22 cellular contexts compared by ENCODE assay signal in the genomic region with DNA sequence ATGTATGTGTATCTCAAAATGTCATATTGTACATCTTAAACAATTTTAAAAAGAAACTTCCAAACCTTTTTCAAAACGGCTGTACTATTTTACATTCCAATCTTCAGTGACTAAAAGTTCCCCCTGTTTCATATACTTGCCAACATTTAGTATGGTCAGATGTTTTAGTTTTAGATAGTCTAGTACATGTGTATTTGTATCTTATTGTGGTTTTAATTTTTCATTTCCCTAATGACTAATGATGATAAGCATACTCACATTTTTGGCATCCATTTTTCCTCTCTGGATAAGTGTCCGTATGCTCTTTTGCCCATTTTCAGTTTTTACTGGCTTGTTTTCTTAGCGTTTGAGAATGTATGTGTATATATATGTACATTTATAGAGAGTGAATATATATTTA.
DNase-seq lines count a peak whose midpoint lies in the region; ATAC-seq, FAIRE-seq and TF ChIP-seq lines count a peak whose summit lies in the region.
"Had no signal": no experiment of that assay in that cellular context is flagged by ENCODE, and none has a peak within 500 bp of the region (broad histone marks: within the 10 kb centered on the region; RNA-seq: fewer than 3 reads in every experiment).

No MANE protein-coding gene starts in this region.

- DNase-seq in astrocyte (ENCODE audit: low read depth) (peak; percentile 5), endothelial cell of umbilical vein (ENCODE audit: low read depth, low spot score) (peak; percentile 1), fibroblast of mammary gland (ENCODE audit: low read depth) (peak; percentile 17), mesenchymal stem cell (no peak), posterior vena cava (ENCODE audit: low spot score) (no peak), NCI-H345 (lab: John Stamatoyannopoulos, UW) (no peak)
- no peak for DNase-seq in activated CD8-positive, alpha-beta memory T cell treated with anti-CD3 and anti-CD28 coated beads, Interleukin-2, amount 10 ng/mL, durations not matched to agents 7 days and 5 days
- no peak for DNase-seq in activated CD4-positive, CD25-positive, alpha-beta regulatory T cell treated with anti-CD3 and anti-CD28 coated beads, Interleukin-2, amount 50 U/mL, for 72 hours
- DNase-seq: Caco-2; CD4-positive, CD25-positive, alpha-beta regulatory T cell; CD8-positive, alpha-beta T cell; DMS153; DND-41; H7; HCEC 1CT had no signal

- H3K4ac ChIP-seq in mesenchymal stem cell (ENCODE audit: low read depth in 1 of 2, low read length in 2 of 2), result no peak overlapping the region

- no peak overlapping the region for H3K18ac ChIP-seq in mesenchymal stem cell (ENCODE audit: low read depth in 1 of 2, low read length in 2 of 2)

- H2BK12ac ChIP-seq in mesenchymal stem cell (ENCODE audit: low read length in 2 of 2), result no peak overlapping the region

- H4K91ac ChIP-seq in mesenchymal stem cell (ENCODE audit: low read length), result no peak overlapping the region

- H3K27me3 ChIP-seq in astrocyte (ENCODE audit: insufficient read depth, low read length) (no peaks in the 10 kb centered on the region), endothelial cell of umbilical vein (ENCODE audit: control insufficient read depth in 2 of 2, insufficient read depth in 2 of 2, low read length in 2 of 2) (no peaks in the 10 kb centered on the region), mesenchymal stem cell (ENCODE audit: control insufficient read depth in 1 of 2, insufficient read depth in 1 of 2, low read length in 2 of 2) (no peaks in the 10 kb centered on the region)

- no peak overlapping the region for H2BK15ac ChIP-seq in mesenchymal stem cell (ENCODE audit: low read depth, poor library complexity, severe bottlenecking)

- H2BK5ac ChIP-seq in mesenchymal stem cell (ENCODE audit: low read depth, low read length, poor library complexity, severe bottlenecking), result no peak overlapping the region

- no peaks in the 10 kb centered on the region for H4K20me1 ChIP-seq in astrocyte (ENCODE audit: insufficient read depth, low read length)
- no peaks in the 10 kb centered on the region for H4K20me1 ChIP-seq in endothelial cell of umbilical vein (replicated peaks; ENCODE audit: control insufficient read depth, extremely low read depth, insufficient read depth, low read length)
- H4K20me1 ChIP-seq: BLaER1 had no signal

- TF ChIP-seq POLR2A in endothelial cell of umbilical vein (IDR thresholded peaks at IDR 0.05; ENCODE audit: low read depth, low read length), result no peak

- no peak overlapping the region for H2AK5ac ChIP-seq in mesenchymal stem cell (ENCODE audit: low read length, severe bottlenecking)

- H2BK120ac ChIP-seq in mesenchymal stem cell (ENCODE audit: low read depth, low read length), result no peak overlapping the region

- CTCF ChIA-PET in endothelial cell of umbilical vein (lab: Charles Lee), result no interaction called here
- CTCF ChIA-PET in activated CD8-positive, alpha-beta memory T cell treated with anti-CD3 and anti-CD28 coated beads, Interleukin-2, amount 10 ng/mL, durations not matched to agents 7 days and 5 days (lab: Charles Lee), result no interaction called here

- H3K79me1 ChIP-seq in mesenchymal stem cell (replicated peaks; ENCODE audit: low read length, poor library complexity, severe bottlenecking), result no peaks in the 10 kb centered on the region

- no peak overlapping the region for H3K4me2 ChIP-seq in astrocyte (ENCODE audit: low read length)
- no peak overlapping the region for H3K4me2 ChIP-seq in endothelial cell of umbilical vein (ENCODE audit: insufficient read depth, low read length)
- H3K4me2 ChIP-seq in mesenchymal stem cell (ENCODE audit: low read length, poor library complexity, severe bottlenecking), result no peak overlapping the region
- H3K4me2 ChIP-seq: BLaER1 had no signal

- no CpG with 5 or more reads among the region's 3 CpGs for WGBS in mesenchymal stem cell

- no peak overlapping the region for H3K27ac Mint-ChIP-seq in astrocyte (ENCODE audit: unreplicated experiment)
- no peak overlapping the region for H3K27ac Mint-ChIP-seq in activated CD8-positive, alpha-beta memory T cell treated with anti-CD3 and anti-CD28 coated beads, Interleukin-2, amount 10 ng/mL, durations not matched to agents 7 days and 5 days
- H3K27ac Mint-ChIP-seq: B cell; CD4-positive, CD25-positive, alpha-beta regulatory T cell; CD8-positive, alpha-beta T cell had no signal

- no peak overlapping the region for H3K27ac ChIP-seq in astrocyte (ENCODE audit: low read depth, low read length)
- no peak overlapping the region for H3K27ac ChIP-seq in endothelial cell of umbilical vein (ENCODE audit: insufficient read depth, low read depth, low read length)
- H3K27ac ChIP-seq in mesenchymal stem cell (ENCODE audit: low read length, poor library complexity, severe bottlenecking), result no peak overlapping the region
- H3K27ac ChIP-seq: BLaER1, C4-2B had no signal

- H3K9me1 ChIP-seq in endothelial cell of umbilical vein (replicated peaks; ENCODE audit: control insufficient read depth, extremely low read depth, insufficient read depth, low read length), result no peaks in the 10 kb centered on the region

- H3K23ac ChIP-seq in mesenchymal stem cell (ENCODE audit: low read length in 2 of 2), result no peak overlapping the region

- H2AFZ ChIP-seq in astrocyte (ENCODE audit: low read depth, low read length), result no peak overlapping the region
- H2AFZ ChIP-seq in endothelial cell of umbilical vein (ENCODE audit: low read depth, low read length), result no peak overlapping the region
- H2AFZ ChIP-seq in mesenchymal stem cell (ENCODE audit: low read depth, low read length), result no peak overlapping the region

- no peak overlapping the region for H3K4me3 ChIP-seq in astrocyte (ENCODE audit: insufficient read depth, low read depth, low read length)
- H3K4me3 ChIP-seq in endothelial cell of umbilical vein (replicated peaks in 1 of 3; ENCODE audit: insufficient read depth in 1 of 3, low read depth in 1 of 3, low read length in 3 of 3), result no peak overlapping the region
- H3K4me3 ChIP-seq in fibroblast of mammary gland (ENCODE audit: control insufficient read depth, low read depth, low read length), result no peak overlapping the region
- no peak overlapping the region for H3K4me3 ChIP-seq in mesenchymal stem cell (ENCODE audit: insufficient read depth in 1 of 2, low read depth in 1 of 2, low read length in 2 of 2)
- H3K4me3 ChIP-seq: BLaER1 had no signal

- no peaks in the 10 kb centered on the region for H3K9me3 ChIP-seq in astrocyte (ENCODE audit: insufficient read depth, low read depth, low read length)
- no peaks in the 10 kb centered on the region for H3K9me3 ChIP-seq in endothelial cell of umbilical vein (replicated peaks; ENCODE audit: control insufficient read depth, insufficient read depth, low read length)
- no peaks in the 10 kb centered on the region for H3K9me3 ChIP-seq in mesenchymal stem cell (ENCODE audit: control insufficient read depth, low read length)
- H3K9me3 ChIP-seq: BLaER1, Caco-2 had no signal

- H3K9ac ChIP-seq in astrocyte (ENCODE audit: low read length), result no peak overlapping the region
- no peak overlapping the region for H3K9ac ChIP-seq in endothelial cell of umbilical vein (replicated peaks; ENCODE audit: extremely low read depth, insufficient read depth, low read length)
- H3K9ac ChIP-seq in mesenchymal stem cell (ENCODE audit: low read length), result peak overlapping the region; percentile 43
- H3K9ac ChIP-seq: BLaER1 had no signal

- dilution Hi-C loops in endothelial cell of umbilical vein (cut with MboI; ENCODE audit: extremely low pct_ligation_motif_present, low sequenced_read_pairs), result no loop called here

- peak; percentile 13 for FAIRE-seq in astrocyte (lab: Jason Lieb, UNC)
- no peak for FAIRE-seq in endothelial cell of umbilical vein (lab: Jason Lieb, UNC)
- FAIRE-seq: A204.1, G401.6, GM12892, H1 had no signal

- H3K4me1 Mint-ChIP-seq in astrocyte (ENCODE audit: low read depth, unreplicated experiment), result no peaks in the 10 kb centered on the region
- no peaks in the 10 kb centered on the region for H3K4me1 Mint-ChIP-seq in activated CD8-positive, alpha-beta memory T cell treated with anti-CD3 and anti-CD28 coated beads, Interleukin-2, amount 10 ng/mL, durations not matched to agents 7 days and 5 days
- H3K4me1 Mint-ChIP-seq: B cell; CD4-positive, CD25-positive, alpha-beta regulatory T cell had no signal

- POLR2A ChIA-PET in endothelial cell of umbilical vein (lab: Charles Lee), result no interaction called here

- no peak overlapping the region for H4K8ac ChIP-seq in mesenchymal stem cell (ENCODE audit: low read length)

- no peaks in the 10 kb centered on the region for H3K36me3 Mint-ChIP-seq in astrocyte (ENCODE audit: low read depth, unreplicated experiment)
- no peaks in the 10 kb centered on the region for H3K36me3 Mint-ChIP-seq in activated CD8-positive, alpha-beta memory T cell treated with anti-CD3 and anti-CD28 coated beads, Interleukin-2, amount 10 ng/mL, durations not matched to agents 7 days and 5 days
- H3K36me3 Mint-ChIP-seq: CD4-positive, CD25-positive, alpha-beta regulatory T cell; CD8-positive, alpha-beta T cell had no signal

- H3K27me3 Mint-ChIP-seq in astrocyte (ENCODE audit: low read depth, unreplicated experiment), result no peaks in the 10 kb centered on the region
- no peaks in the 10 kb centered on the region for H3K27me3 Mint-ChIP-seq in activated CD8-positive, alpha-beta memory T cell treated with anti-CD3 and anti-CD28 coated beads, Interleukin-2, amount 10 ng/mL, durations not matched to agents 7 days and 5 days
- H3K27me3 Mint-ChIP-seq: B cell; CD4-positive, CD25-positive, alpha-beta regulatory T cell had no signal

- intact Hi-C loops in endothelial cell of umbilical vein (cut with micrococcal nuclease), result no loop called here
- intact Hi-C loops in posterior vena cava (cut with DNase I), result no loop called here

- no peak overlapping the region for H3K4me3 Mint-ChIP-seq in astrocyte (ENCODE audit: unreplicated experiment)
- no peak overlapping the region for H3K4me3 Mint-ChIP-seq in activated CD8-positive, alpha-beta memory T cell treated with anti-CD3 and anti-CD28 coated beads, Interleukin-2, amount 10 ng/mL, durations not matched to agents 7 days and 5 days
- H3K4me3 Mint-ChIP-seq: B cell; CD4-positive, CD25-positive, alpha-beta regulatory T cell; CD8-positive, alpha-beta T cell had no signal

- H3K9me3 Mint-ChIP-seq in astrocyte (ENCODE audit: unreplicated experiment), result no peaks in the 10 kb centered on the region
- H3K9me3 Mint-ChIP-seq in activated CD8-positive, alpha-beta memory T cell treated with anti-CD3 and anti-CD28 coated beads, Interleukin-2, amount 10 ng/mL, durations not matched to agents 7 days and 5 days (ENCODE audit: low read depth), result peaks cover 2% of the 10 kb centered on the region
- H3K9me3 Mint-ChIP-seq: CD8-positive, alpha-beta T cell had no signal

- no TSS peak for BruUV-seq in endothelial cell of umbilical vein (replicated peaks; lab: Mats Ljungman, UMichigan)

- H3K36me3 ChIP-seq in astrocyte (ENCODE audit: insufficient read depth, low read length) (no peaks in the 10 kb centered on the region), endothelial cell of umbilical vein (ENCODE audit: control insufficient read depth in 2 of 2, extremely low read depth in 1 of 2, insufficient read depth in 2 of 2, low read length in 2 of 2) (no peaks in the 10 kb centered on the region), mesenchymal stem cell (ENCODE audit: control insufficient read depth in 1 of 2, insufficient read depth in 2 of 2, low read depth in 1 of 2, low read length in 2 of 2) (no peaks in the 10 kb centered on the region)
- H3K36me3 ChIP-seq: BLaER1 had no signal

- no peak overlapping the region for H3K14ac ChIP-seq in mesenchymal stem cell (ENCODE audit: low read length in 2 of 2)

- H3K79me2 ChIP-seq in astrocyte (ENCODE audit: insufficient read depth, low read length) (no peaks in the 10 kb centered on the region), endothelial cell of umbilical vein (ENCODE audit: control insufficient read depth, insufficient read depth, low read length) (no peaks in the 10 kb centered on the region)

- no peaks in the 10 kb centered on the region for H3K4me1 ChIP-seq in astrocyte (ENCODE audit: insufficient read depth, low read length)
- H3K4me1 ChIP-seq in endothelial cell of umbilical vein (ENCODE audit: control insufficient read depth, extremely low read depth, insufficient read depth, low read length), result no peaks in the 10 kb centered on the region
- H3K4me1 ChIP-seq in mesenchymal stem cell (ENCODE audit: control insufficient read depth, insufficient read depth, low read depth, low read length), result no peaks in the 10 kb centered on the region
- H3K4me1 ChIP-seq: BLaER1, Caco-2 had no signal

- no peak for ATAC-seq in activated CD8-positive, alpha-beta memory T cell treated with anti-CD3 and anti-CD28 coated beads, Interleukin-2, amount 10 ng/mL, durations not matched to agents 7 days and 5 days
- ATAC-seq: CD8-positive, alpha-beta T cell had no signal

- TF ChIP-seq CTCF in astrocyte (IDR thresholded peaks at IDR 0.05; ENCODE audit: insufficient read depth, low read depth, low read length) (no peak), endothelial cell of umbilical vein (IDR thresholded peaks at IDR 0.05; ENCODE audit: extremely low read depth in 1 of 2, insufficient read depth in 1 of 2, low read depth in 1 of 2, low read length in 2 of 2) (no peak), fibroblast of mammary gland (conservative IDR thresholded peaks at IDR 0.05; ENCODE audit: control insufficient read depth, insufficient read depth, low read depth, low read length) (no peak)

Comparison
In these comparisons a context has a peak if more than half of its experiments do, and no peak if none do; other contexts are left out.
1. DNase-seq: peak in astrocyte (single experiment), endothelial cell of umbilical vein (single experiment) and fibroblast of mammary gland (single experiment); none in mesenchymal stem cell (single experiment), activated CD8-positive, alpha-beta memory T cell treated with anti-CD3 and anti-CD28 coated beads, Interleukin-2, amount 10 ng/mL, durations not matched to agents 7 days and 5 days (single experiment), posterior vena cava (single experiment), NCI-H345 (single experiment) and activated CD4-positive, CD25-positive, alpha-beta regulatory T cell treated with anti-CD3 and anti-CD28 coated beads, Interleukin-2, amount 50 U/mL, for 72 hours (single experiment).